In the genomic region with DNA sequence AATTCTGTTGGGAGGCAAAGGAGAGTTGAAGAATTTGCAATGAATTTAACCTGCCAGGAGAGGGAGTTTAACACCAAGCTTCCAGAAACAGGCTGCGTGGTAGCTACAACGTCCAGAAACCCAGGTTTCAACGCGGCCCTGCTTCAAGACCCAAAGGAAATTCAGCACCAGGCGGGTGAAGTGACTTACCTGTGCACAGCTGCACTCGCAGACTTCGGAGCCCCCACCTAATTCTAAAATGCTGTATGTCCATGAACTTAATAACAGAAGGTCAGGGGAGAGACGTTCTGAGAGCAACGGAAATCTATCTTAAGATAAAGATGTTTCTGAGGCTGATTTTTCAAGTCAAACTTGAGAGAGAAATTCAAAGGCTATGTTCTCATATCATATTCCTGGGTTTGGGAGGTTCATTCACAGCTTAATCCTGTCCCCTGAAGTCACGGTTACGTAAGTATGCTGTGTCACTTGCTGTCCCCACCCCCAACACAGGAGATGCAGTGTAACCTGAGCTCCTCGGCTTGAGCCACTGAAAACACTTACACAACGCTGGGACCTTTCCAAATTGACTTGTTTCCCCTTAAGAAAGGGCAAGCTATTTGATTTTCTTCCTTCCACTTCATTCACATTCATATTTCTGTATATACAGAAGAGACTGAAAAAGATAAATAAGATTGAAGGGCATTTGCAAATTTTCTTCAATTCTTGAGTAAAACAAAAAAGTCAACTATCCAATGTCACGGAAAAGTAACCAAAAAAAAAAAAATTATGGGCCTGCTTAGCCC, we compare ENCODE assay signal across 1 cellular context.
TF ChIP-seq lines count a peak whose summit lies in the region.

No MANE protein-coding gene starts in this region.

TF ChIP-seq in HEK293, 187 proteins besides CTCF, POLR2A, EP300 and RAD21 (continued from another document):
- no peak for TF ChIP-seq ZNF155 (tag by site-specific recombination; IDR thresholded peaks at IDR 0.05)
- TF ChIP-seq ZNF654 (tag by site-specific recombination; IDR thresholded peaks at IDR 0.05; ENCODE audit: low read depth), result peak; percentile 87
- peak; percentile 76; the same call in 1 of the 2 replicates for TF ChIP-seq KLF10 (tag by site-specific recombination; IDR thresholded peaks at IDR 0.05)
- 0 out of 2 replicates have a peak, but pooled peaks have one; percentile 5 for TF ChIP-seq TRIM28 (IDR thresholded peaks at IDR 0.05; ENCODE audit: borderline replicate concordance, low read length)
- TF ChIP-seq ZNF394 (tag by site-specific recombination; IDR thresholded peaks at IDR 0.05; ENCODE audit: borderline replicate concordance), result no peak
- TF ChIP-seq SP2 (tag by site-specific recombination; IDR thresholded peaks at IDR 0.05), result no peak; the same call in 1 of the 2 replicates
- TF ChIP-seq ZNF660 (tag by site-specific recombination; IDR thresholded peaks at IDR 0.05), result peak; percentile 35; the same call in 1 of the 2 replicates
- TF ChIP-seq, protein P1, sequence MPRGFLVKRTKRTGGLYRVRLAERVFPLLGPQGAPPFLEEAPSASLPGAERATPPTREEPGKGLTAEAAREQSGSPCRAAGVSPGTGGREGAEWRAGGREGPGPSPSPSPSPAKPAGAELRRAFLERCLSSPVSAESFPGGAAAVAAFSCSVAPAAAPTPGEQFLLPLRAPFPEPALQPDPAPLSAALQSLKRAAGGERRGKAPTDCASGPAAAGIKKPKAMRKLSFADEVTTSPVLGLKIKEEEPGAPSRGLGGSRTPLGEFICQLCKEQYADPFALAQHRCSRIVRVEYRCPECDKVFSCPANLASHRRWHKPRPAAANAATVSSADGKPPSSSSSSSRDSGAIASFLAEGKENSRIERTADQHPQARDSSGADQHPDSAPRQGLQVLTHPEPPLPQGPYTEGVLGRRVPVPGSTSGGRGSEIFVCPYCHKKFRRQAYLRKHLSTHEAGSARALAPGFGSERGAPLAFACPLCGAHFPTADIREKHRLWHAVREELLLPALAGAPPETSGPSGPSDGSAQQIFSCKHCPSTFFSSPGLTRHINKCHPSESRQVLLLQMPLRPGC (tag by site-specific recombination; IDR thresholded peaks at IDR 0.05), result peak; percentile 62; the same call in 1 of the 2 replicates
- peak; percentile 59 for TF ChIP-seq GLIS1 (tag by site-specific recombination; IDR thresholded peaks at IDR 0.05)
- TF ChIP-seq ZNF24 (tag by site-specific recombination; IDR thresholded peaks at IDR 0.05), result no peak
- TF ChIP-seq, protein P2, sequence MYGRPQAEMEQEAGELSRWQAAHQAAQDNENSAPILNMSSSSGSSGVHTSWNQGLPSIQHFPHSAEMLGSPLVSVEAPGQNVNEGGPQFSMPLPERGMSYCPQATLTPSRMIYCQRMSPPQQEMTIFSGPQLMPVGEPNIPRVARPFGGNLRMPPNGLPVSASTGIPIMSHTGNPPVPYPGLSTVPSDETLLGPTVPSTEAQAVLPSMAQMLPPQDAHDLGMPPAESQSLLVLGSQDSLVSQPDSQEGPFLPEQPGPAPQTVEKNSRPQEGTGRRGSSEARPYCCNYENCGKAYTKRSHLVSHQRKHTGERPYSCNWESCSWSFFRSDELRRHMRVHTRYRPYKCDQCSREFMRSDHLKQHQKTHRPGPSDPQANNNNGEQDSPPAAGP (tag by site-specific recombination; IDR thresholded peaks at IDR 0.05), result peak; percentile 77; the same call in 1 of the 2 replicates
- peak; percentile 19; the same call in 1 of the 2 replicates for TF ChIP-seq ZNF184 (tag by site-specific recombination; IDR thresholded peaks at IDR 0.05)
- TF ChIP-seq, protein P3, sequence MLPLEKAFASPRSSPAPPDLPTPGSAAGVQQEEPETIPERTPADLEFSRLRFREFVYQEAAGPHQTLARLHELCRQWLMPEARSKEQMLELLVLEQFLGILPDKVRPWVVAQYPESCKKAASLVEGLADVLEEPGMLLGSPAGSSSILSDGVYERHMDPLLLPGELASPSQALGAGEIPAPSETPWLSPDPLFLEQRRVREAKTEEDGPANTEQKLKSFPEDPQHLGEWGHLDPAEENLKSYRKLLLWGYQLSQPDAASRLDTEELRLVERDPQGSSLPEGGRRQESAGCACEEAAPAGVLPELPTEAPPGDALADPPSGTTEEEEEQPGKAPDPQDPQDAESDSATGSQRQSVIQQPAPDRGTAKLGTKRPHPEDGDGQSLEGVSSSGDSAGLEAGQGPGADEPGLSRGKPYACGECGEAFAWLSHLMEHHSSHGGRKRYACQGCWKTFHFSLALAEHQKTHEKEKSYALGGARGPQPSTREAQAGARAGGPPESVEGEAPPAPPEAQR (tag by site-specific recombination; IDR thresholded peaks at IDR 0.05), result no peak
- TF ChIP-seq ZNF610 (tag by site-specific recombination; IDR thresholded peaks at IDR 0.05; ENCODE audit: borderline replicate concordance), result peak; percentile 48; the same call in 1 of the 2 replicates
- no peak for TF ChIP-seq ZNF623 (tag by site-specific recombination; IDR thresholded peaks at IDR 0.05)
- no peak for TF ChIP-seq ZSCAN16 (tag by site-specific recombination; IDR thresholded peaks at IDR 0.05)
- no peak for TF ChIP-seq ZNF157 (tag by site-specific recombination; IDR thresholded peaks at IDR 0.05)
- TF ChIP-seq KLF8 (tag by site-specific recombination; IDR thresholded peaks at IDR 0.05), result peak; percentile 67; the same call in 1 of the 2 replicates
- no peak for TF ChIP-seq YY2 (tag by site-specific recombination; IDR thresholded peaks at IDR 0.05)
- TF ChIP-seq ZBTB48 (tag by site-specific recombination; IDR thresholded peaks at IDR 0.05), result no peak
- no peak for TF ChIP-seq ZNF555 (tag by site-specific recombination; conservative IDR thresholded peaks at IDR 0.05)
- TF ChIP-seq, protein P4, sequence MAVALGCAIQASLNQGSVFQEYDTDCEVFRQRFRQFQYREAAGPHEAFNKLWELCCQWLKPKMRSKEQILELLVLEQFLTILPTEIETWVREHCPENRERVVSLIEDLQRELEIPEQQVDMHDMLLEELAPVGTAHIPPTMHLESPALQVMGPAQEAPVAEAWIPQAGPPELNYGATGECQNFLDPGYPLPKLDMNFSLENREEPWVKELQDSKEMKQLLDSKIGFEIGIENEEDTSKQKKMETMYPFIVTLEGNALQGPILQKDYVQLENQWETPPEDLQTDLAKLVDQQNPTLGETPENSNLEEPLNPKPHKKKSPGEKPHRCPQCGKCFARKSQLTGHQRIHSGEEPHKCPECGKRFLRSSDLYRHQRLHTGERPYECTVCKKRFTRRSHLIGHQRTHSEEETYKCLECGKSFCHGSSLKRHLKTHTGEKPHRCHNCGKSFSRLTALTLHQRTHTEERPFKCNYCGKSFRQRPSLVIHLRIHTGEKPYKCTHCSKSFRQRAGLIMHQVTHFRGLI (tag by site-specific recombination; IDR thresholded peaks at IDR 0.05), result no peak
- no peak for TF ChIP-seq SETDB1 (IDR thresholded peaks at IDR 0.05; ENCODE audit: insufficient read length, low read length)
- TF ChIP-seq BCL11A (tag by site-specific recombination; IDR thresholded peaks at IDR 0.05; ENCODE audit: low read depth), result peak; percentile 92; the same call in 1 of the 2 replicates
- TF ChIP-seq, protein P5, sequence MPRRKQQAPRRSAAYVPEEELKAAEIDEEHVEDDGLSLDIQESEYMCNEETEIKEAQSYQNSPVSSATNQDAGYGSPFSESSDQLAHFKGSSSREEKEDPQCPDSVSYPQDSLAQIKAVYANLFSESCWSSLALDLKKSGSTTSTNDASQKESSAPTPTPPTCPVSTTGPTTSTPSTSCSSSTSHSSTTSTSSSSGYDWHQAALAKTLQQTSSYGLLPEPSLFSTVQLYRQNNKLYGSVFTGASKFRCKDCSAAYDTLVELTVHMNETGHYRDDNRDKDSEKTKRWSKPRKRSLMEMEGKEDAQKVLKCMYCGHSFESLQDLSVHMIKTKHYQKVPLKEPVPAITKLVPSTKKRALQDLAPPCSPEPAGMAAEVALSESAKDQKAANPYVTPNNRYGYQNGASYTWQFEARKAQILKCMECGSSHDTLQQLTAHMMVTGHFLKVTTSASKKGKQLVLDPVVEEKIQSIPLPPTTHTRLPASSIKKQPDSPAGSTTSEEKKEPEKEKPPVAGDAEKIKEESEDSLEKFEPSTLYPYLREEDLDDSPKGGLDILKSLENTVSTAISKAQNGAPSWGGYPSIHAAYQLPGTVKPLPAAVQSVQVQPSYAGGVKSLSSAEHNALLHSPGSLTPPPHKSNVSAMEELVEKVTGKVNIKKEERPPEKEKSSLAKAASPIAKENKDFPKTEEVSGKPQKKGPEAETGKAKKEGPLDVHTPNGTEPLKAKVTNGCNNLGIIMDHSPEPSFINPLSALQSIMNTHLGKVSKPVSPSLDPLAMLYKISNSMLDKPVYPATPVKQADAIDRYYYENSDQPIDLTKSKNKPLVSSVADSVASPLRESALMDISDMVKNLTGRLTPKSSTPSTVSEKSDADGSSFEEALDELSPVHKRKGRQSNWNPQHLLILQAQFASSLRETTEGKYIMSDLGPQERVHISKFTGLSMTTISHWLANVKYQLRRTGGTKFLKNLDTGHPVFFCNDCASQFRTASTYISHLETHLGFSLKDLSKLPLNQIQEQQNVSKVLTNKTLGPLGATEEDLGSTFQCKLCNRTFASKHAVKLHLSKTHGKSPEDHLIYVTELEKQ (tag by site-specific recombination; IDR thresholded peaks at IDR 0.05; ENCODE audit: borderline replicate concordance), result peak; percentile 71
- 0 out of 2 replicates have a peak, but pooled peaks have one; percentile 7 for TF ChIP-seq SP3 (tag by site-specific recombination; IDR thresholded peaks at IDR 0.05)
- peak; percentile 95 for TF ChIP-seq ZNF629 (tag by site-specific recombination; IDR thresholded peaks at IDR 0.05)
- peak; percentile 88 for TF ChIP-seq PRDM1 (tag by site-specific recombination; IDR thresholded peaks at IDR 0.05)
- TF ChIP-seq, protein P6, sequence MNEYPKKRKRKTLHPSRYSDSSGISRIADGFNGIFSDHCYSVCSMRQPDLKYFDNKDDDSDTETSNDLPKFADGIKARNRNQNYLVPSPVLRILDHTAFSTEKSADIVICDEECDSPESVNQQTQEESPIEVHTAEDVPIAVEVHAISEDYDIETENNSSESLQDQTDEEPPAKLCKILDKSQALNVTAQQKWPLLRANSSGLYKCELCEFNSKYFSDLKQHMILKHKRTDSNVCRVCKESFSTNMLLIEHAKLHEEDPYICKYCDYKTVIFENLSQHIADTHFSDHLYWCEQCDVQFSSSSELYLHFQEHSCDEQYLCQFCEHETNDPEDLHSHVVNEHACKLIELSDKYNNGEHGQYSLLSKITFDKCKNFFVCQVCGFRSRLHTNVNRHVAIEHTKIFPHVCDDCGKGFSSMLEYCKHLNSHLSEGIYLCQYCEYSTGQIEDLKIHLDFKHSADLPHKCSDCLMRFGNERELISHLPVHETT (tag by site-specific recombination; IDR thresholded peaks at IDR 0.05), result no peak; the same call in 1 of the 2 replicates
- TF ChIP-seq, protein P7, sequence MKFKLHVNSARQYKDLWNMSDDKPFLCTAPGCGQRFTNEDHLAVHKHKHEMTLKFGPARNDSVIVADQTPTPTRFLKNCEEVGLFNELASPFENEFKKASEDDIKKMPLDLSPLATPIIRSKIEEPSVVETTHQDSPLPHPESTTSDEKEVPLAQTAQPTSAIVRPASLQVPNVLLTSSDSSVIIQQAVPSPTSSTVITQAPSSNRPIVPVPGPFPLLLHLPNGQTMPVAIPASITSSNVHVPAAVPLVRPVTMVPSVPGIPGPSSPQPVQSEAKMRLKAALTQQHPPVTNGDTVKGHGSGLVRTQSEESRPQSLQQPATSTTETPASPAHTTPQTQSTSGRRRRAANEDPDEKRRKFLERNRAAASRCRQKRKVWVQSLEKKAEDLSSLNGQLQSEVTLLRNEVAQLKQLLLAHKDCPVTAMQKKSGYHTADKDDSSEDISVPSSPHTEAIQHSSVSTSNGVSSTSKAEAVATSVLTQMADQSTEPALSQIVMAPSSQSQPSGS (tag by site-specific recombination; IDR thresholded peaks at IDR 0.05; ENCODE audit: low read depth), result peak; percentile 68
- TF ChIP-seq ZNF19 (tag by site-specific recombination; IDR thresholded peaks at IDR 0.05; ENCODE audit: low read depth), result no peak
